ENCODE assay signal across 38 cellular contexts in the genomic region with DNA sequence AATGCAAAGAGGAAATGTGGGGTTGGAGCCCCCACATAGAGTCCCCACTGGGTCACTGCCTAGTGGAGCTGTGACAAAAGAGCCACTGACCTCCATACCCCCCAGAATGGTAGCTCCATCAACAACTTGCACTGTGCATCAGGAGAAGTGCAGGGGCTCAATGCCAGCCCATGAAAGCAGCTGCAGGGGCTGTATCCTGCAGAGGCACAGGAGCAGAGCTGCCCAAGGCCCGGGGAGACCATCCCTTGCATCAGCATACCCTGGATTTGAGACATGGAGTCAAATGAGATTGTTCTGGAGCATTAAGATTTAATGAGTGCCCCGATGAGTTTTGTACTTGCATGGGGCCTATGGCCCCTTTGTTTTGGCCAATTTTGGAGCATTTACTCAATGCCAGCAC.
"Had no signal": no experiment of that assay in that cellular context is flagged by ENCODE, and none has a peak within 500 bp of the region (broad histone marks: within the 10 kb centered on the region; RNA-seq: fewer than 3 reads in every experiment).

No MANE protein-coding gene starts in this region.

- H3K27ac ChIP-seq: adrenal gland, ascending aorta, body of pancreas, brain microvascular endothelial cell, breast epithelium, cardiac muscle cell had no signal

- H3K4me1 Mint-ChIP-seq: activated naive CD8-positive, alpha-beta T cell treated with anti-CD3 and anti-CD28 coated beads for 36 hours; brain had no signal

- H3K36me3 Mint-ChIP-seq: brain had no signal

- H3K27me3 Mint-ChIP-seq: activated naive CD4-positive, alpha-beta T cell treated with anti-CD3 and anti-CD28 coated beads, Interleukin-2, amount 50 U/mL, for 24 hours; activated naive CD8-positive, alpha-beta T cell treated with anti-CD3 and anti-CD28 coated beads for 36 hours; activated naive CD8-positive, alpha-beta T cell treated with anti-CD3 and anti-CD28 coated beads, Interleukin-2, amount 10 ng/mL, durations not matched to agents 7 days and 5 days; activated naive CD8-positive, alpha-beta T cell treated with anti-CD3 and anti-CD28 coated beads, Interleukin-2, amount 50 U/mL, for 24 hours; activated T-cell treated with anti-CD3 and anti-CD28 coated beads, Interleukin-2, amount 50 U/mL, for 24 hours; central memory CD8-positive, alpha-beta T cell had no signal

- H3K4me3 Mint-ChIP-seq: activated naive CD4-positive, alpha-beta T cell treated with anti-CD3 and anti-CD28 coated beads for 36 hours; activated naive CD4-positive, alpha-beta T cell treated with anti-CD3 and anti-CD28 coated beads, Interleukin-2, amount 10 ng/mL, durations not matched to agents 7 days and 5 days; activated naive CD4-positive, alpha-beta T cell treated with anti-CD3 and anti-CD28 coated beads, Interleukin-2, amount 50 U/mL, for 24 hours; activated naive CD8-positive, alpha-beta T cell; activated naive CD8-positive, alpha-beta T cell treated with anti-CD3 and anti-CD28 coated beads for 36 hours; activated naive CD8-positive, alpha-beta T cell treated with anti-CD3 and anti-CD28 coated beads, Interleukin-2, amount 10 ng/mL, durations not matched to agents 7 days and 5 days; activated naive CD8-positive, alpha-beta T cell treated with anti-CD3 and anti-CD28 coated beads, Interleukin-2, amount 50 U/mL, for 24 hours; activated T-cell treated with anti-CD3 and anti-CD28 coated beads, Interleukin-2, amount 50 U/mL, for 24 hours; activated T-cell treated with anti-CD3 and anti-CD28 coated beads, Interleukin-2, amount 50 U/mL, for 4 hours; activated T-cell treated with anti-CD3 and anti-CD28 coated beads, Interleukin-2, amount 50 U/mL, for 72 hours; activated T-helper 1 cell treated with anti-CD3 and anti-CD28 coated beads, Interleukin-12 subunit alpha, Interleukin-12 subunit beta, Interleukin-2, Interleukin-4 antibody, amounts not matched to agents 30 ng/mL and 10 ng/mL and 1 ng/mL, durations not matched to agents 14 hours and 24 hours and 36 hours; activated T-helper 17 cell treated with anti-CD3 and anti-CD28 coated beads, Interleukin-2, amount 50 U/mL, for 72 hours; brain; central memory CD8-positive, alpha-beta T cell had no signal

- H3K27ac Mint-ChIP-seq: activated naive CD4-positive, alpha-beta T cell treated with anti-CD3 and anti-CD28 coated beads for 36 hours; activated naive CD4-positive, alpha-beta T cell treated with anti-CD3 and anti-CD28 coated beads, Interleukin-2, amount 10 ng/mL, durations not matched to agents 7 days and 5 days; activated naive CD4-positive, alpha-beta T cell treated with anti-CD3 and anti-CD28 coated beads, Interleukin-2, amount 50 U/mL, for 24 hours; activated naive CD4-positive, alpha-beta T cell treated with anti-CD3 and anti-CD28 coated beads, Interleukin-2, amount 50 U/mL, for 72 hours; activated naive CD8-positive, alpha-beta T cell; activated naive CD8-positive, alpha-beta T cell treated with anti-CD3 and anti-CD28 coated beads for 36 hours; activated naive CD8-positive, alpha-beta T cell treated with anti-CD3 and anti-CD28 coated beads, Interleukin-2, amount 10 ng/mL, durations not matched to agents 7 days and 5 days; activated naive CD8-positive, alpha-beta T cell treated with anti-CD3 and anti-CD28 coated beads, Interleukin-2, amount 50 U/mL, for 24 hours; activated T-cell treated with anti-CD3 and anti-CD28 coated beads, Interleukin-2, amount 50 U/mL, for 24 hours; activated T-cell treated with anti-CD3 and anti-CD28 coated beads, Interleukin-2, amount 50 U/mL, for 72 hours; activated T-helper 1 cell treated with anti-CD3 and anti-CD28 coated beads, Interleukin-12 subunit alpha, Interleukin-12 subunit beta, Interleukin-2, Interleukin-4 antibody, amounts not matched to agents 30 ng/mL and 10 ng/mL and 1 ng/mL, durations not matched to agents 14 hours and 24 hours and 36 hours; activated T-helper 17 cell treated with anti-CD3 and anti-CD28 coated beads, Interleukin-2, amount 50 U/mL, for 72 hours; activated T-helper 2 cell treated with anti-CD3 and anti-CD28 coated beads, Interferon-gamma antibody, Interleukin-2, Interleukin-4, amounts not matched to agents 10 μg/mL and 5 μg/mL and 100 μg/mL, durations not matched to agents 14 hours and 24 hours and 36 hours; brain had no signal

- H3K27me3 ChIP-seq: adrenal gland, ascending aorta, body of pancreas, brain microvascular endothelial cell, cardiac muscle cell had no signal

- ATAC-seq: activated naive CD4-positive, alpha-beta T cell treated with anti-CD3 and anti-CD28 coated beads, Interleukin-2, amount 50 U/mL, for 72 hours; activated naive CD8-positive, alpha-beta T cell treated with anti-CD3 and anti-CD28 coated beads, Interleukin-2, amount 50 U/mL, for 24 hours; activated T-cell treated with anti-CD3 and anti-CD28 coated beads, Interleukin-2, amount 50 U/mL, for 4 hours; activated T-cell treated with anti-CD3 and anti-CD28 coated beads, Interleukin-2, amount 50 U/mL, for 72 hours; activated T-helper 17 cell treated with anti-CD3 and anti-CD28 coated beads, Interleukin-2, amount 50 U/mL, for 72 hours; body of pancreas had no signal

- DNase-seq: activated effector memory CD4-positive, alpha-beta T cell treated with anti-CD3 and anti-CD28 coated beads, Interleukin-2, amount 50 U/mL, for 16 hours; activated effector memory CD4-positive, alpha-beta T cell treated with Interleukin-2 at 50 U/mL for 16 hours; activated gamma-delta T cell; activated gamma-delta T cell treated with Interleukin-2 at 50 U/mL for 16 hours; activated naive CD4-positive, alpha-beta T cell; activated naive CD4-positive, alpha-beta T cell treated with anti-CD3 and anti-CD28 coated beads for 36 hours; activated naive CD4-positive, alpha-beta T cell treated with anti-CD3 and anti-CD28 coated beads, Interleukin-2, amount 10 ng/mL, durations not matched to agents 7 days and 5 days; activated naive CD4-positive, alpha-beta T cell treated with anti-CD3 and anti-CD28 coated beads, Interleukin-2, amount 50 U/mL, for 16 hours; activated naive CD4-positive, alpha-beta T cell treated with Interleukin-2 at 50 U/mL for 16 hours; activated naive CD8-positive, alpha-beta T cell treated with anti-CD3 and anti-CD28 coated beads for 36 hours; activated naive CD8-positive, alpha-beta T cell treated with anti-CD3 and anti-CD28 coated beads, Interleukin-2, amount 10 ng/mL, durations not matched to agents 7 days and 5 days; activated naive CD8-positive, alpha-beta T cell treated with anti-CD3 and anti-CD28 coated beads, Interleukin-2, amount 50 U/mL, for 24 hours; activated T-cell treated with anti-CD3 and anti-CD28 coated beads, Interleukin-2, amount 50 U/mL, for 1 hour; activated T-cell treated with anti-CD3 and anti-CD28 coated beads, Interleukin-2, amount 50 U/mL, for 24 hours; activated T-cell treated with anti-CD3 and anti-CD28 coated beads, Interleukin-2, amount 50 U/mL, for 4 hours; activated T-cell treated with anti-CD3 and anti-CD28 coated beads, Interleukin-2, amount 50 U/mL, for 48 hours; activated T-cell treated with anti-CD3 and anti-CD28 coated beads, Interleukin-2, amount 50 U/mL, for 72 hours; adrenal gland; amniotic stem cell; amygdala; anterior cingulate cortex; aorta; body of pancreas; brain microvascular endothelial cell; caudate nucleus; central memory CD4-positive, alpha-beta T cell; cerebellar nuclear complex had no signal

- H3K36me3 ChIP-seq: adrenal gland, ascending aorta, brain microvascular endothelial cell, breast epithelium, cardiac muscle cell had no signal

- H3K9me3 ChIP-seq: adrenal gland, ascending aorta, body of pancreas had no signal

- H3K4me1 ChIP-seq: adrenal gland, ascending aorta, body of pancreas, breast epithelium had no signal

- H3K4me3 ChIP-seq: adrenal gland, ascending aorta, body of pancreas, breast epithelium, cardiac muscle cell had no signal
